ENCODE assay signal across 2 cellular contexts in the genomic region with DNA sequence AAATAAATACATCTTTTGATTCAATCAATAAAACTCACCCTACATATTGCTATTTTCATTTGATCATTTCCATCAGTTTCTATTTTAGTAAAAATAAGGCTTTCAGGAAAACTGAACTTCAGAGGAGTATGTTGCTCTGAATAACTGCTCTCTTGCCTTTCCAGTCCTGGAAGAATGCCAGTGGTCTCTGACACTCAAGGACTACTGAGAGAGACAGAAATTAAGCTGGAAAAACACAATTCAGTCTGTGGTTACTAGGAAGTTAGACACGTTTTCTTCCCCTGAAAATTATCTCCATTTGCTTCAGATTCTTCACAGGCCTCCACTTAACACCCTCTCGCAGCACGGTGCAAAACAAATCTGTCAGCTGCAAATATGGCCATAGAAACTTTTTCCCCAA.
TF ChIP-seq lines count a peak whose summit lies in the region.

No MANE protein-coding gene starts in this region.

TF ChIP-seq in SK-N-SH treated with all-trans-retinoic acid at 6 μM for 48 hours, 23 proteins besides CTCF, POLR2A, EP300 and RAD21 (continued from another document):
- TF ChIP-seq, protein P1, sequence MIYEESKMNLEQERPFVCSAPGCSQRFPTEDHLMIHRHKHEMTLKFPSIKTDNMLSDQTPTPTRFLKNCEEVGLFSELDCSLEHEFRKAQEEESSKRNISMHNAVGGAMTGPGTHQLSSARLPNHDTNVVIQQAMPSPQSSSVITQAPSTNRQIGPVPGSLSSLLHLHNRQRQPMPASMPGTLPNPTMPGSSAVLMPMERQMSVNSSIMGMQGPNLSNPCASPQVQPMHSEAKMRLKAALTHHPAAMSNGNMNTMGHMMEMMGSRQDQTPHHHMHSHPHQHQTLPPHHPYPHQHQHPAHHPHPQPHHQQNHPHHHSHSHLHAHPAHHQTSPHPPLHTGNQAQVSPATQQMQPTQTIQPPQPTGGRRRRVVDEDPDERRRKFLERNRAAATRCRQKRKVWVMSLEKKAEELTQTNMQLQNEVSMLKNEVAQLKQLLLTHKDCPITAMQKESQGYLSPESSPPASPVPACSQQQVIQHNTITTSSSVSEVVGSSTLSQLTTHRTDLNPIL (CRISPR knock-in tag; IDR thresholded peaks at IDR 0.05; ENCODE audit: low read depth) = no peak
- TF ChIP-seq GLIS3 (CRISPR knock-in tag; IDR thresholded peaks at IDR 0.05) (no peak), RARB (CRISPR knock-in tag; IDR thresholded peaks at IDR 0.05) (no peak), ZFP3 (CRISPR knock-in tag; IDR thresholded peaks at IDR 0.05) (no peak), TOX (CRISPR knock-in tag; IDR thresholded peaks at IDR 0.05; ENCODE audit: borderline replicate concordance) (no peak), BACH2 (CRISPR knock-in tag; IDR thresholded peaks at IDR 0.05; ENCODE audit: borderline replicate concordance) (no peak), CSDC2 (CRISPR knock-in tag; IDR thresholded peaks at IDR 0.05) (no peak), ZNF70 (CRISPR knock-in tag; IDR thresholded peaks at IDR 0.05) (no peak), SNAI2 (CRISPR knock-in tag; IDR thresholded peaks at IDR 0.05) (no peak), PPARA (CRISPR knock-in tag; IDR thresholded peaks at IDR 0.05; ENCODE audit: borderline replicate concordance) (no peak), ZNF8 (CRISPR knock-in tag; IDR thresholded peaks at IDR 0.05) (no peak), TCF4 (CRISPR knock-in tag; IDR thresholded peaks at IDR 0.05; ENCODE audit: borderline replicate concordance) (no peak), ESRRG (CRISPR knock-in tag; IDR thresholded peaks at IDR 0.05) (no peak), OSR1 (CRISPR knock-in tag; IDR thresholded peaks at IDR 0.05) (no peak)
- TF ChIP-seq, protein P2, sequence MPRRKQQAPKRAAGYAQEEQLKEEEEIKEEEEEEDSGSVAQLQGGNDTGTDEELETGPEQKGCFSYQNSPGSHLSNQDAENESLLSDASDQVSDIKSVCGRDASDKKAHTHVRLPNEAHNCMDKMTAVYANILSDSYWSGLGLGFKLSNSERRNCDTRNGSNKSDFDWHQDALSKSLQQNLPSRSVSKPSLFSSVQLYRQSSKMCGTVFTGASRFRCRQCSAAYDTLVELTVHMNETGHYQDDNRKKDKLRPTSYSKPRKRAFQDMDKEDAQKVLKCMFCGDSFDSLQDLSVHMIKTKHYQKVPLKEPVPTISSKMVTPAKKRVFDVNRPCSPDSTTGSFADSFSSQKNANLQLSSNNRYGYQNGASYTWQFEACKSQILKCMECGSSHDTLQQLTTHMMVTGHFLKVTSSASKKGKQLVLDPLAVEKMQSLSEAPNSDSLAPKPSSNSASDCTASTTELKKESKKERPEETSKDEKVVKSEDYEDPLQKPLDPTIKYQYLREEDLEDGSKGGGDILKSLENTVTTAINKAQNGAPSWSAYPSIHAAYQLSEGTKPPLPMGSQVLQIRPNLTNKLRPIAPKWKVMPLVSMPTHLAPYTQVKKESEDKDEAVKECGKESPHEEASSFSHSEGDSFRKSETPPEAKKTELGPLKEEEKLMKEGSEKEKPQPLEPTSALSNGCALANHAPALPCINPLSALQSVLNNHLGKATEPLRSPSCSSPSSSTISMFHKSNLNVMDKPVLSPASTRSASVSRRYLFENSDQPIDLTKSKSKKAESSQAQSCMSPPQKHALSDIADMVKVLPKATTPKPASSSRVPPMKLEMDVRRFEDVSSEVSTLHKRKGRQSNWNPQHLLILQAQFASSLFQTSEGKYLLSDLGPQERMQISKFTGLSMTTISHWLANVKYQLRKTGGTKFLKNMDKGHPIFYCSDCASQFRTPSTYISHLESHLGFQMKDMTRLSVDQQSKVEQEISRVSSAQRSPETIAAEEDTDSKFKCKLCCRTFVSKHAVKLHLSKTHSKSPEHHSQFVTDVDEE (CRISPR knock-in tag; IDR thresholded peaks at IDR 0.05) = no peak
- TF ChIP-seq, protein P3, sequence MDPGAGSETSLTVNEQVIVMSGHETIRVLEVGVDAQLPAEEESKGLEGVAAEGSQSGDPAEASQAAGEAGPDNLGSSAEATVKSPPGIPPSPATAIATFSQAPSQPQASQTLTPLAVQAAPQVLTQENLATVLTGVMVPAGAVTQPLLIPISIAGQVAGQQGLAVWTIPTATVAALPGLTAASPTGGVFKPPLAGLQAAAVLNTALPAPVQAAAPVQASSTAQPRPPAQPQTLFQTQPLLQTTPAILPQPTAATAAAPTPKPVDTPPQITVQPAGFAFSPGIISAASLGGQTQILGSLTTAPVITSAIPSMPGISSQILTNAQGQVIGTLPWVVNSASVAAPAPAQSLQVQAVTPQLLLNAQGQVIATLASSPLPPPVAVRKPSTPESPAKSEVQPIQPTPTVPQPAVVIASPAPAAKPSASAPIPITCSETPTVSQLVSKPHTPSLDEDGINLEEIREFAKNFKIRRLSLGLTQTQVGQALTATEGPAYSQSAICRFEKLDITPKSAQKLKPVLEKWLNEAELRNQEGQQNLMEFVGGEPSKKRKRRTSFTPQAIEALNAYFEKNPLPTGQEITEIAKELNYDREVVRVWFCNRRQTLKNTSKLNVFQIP (CRISPR knock-in tag; IDR thresholded peaks at IDR 0.05; ENCODE audit: borderline replicate concordance, low read depth) = no peak
TF ChIP-seq in SK-N-SH treated with all-trans-retinoic acid at 6 μM for 48 hours: peak in this region for 0.

TF ChIP-seq in SK-N-SH, 30 proteins besides CTCF, POLR2A, EP300 and RAD21 (continued from another document):
- TF ChIP-seq, protein P4, sequence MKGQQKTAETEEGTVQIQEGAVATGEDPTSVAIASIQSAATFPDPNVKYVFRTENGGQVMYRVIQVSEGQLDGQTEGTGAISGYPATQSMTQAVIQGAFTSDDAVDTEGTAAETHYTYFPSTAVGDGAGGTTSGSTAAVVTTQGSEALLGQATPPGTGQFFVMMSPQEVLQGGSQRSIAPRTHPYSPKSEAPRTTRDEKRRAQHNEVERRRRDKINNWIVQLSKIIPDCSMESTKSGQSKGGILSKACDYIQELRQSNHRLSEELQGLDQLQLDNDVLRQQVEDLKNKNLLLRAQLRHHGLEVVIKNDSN (IDR thresholded peaks at IDR 0.05; ENCODE audit: borderline replicate concordance, low read depth) = no peak
- no peak for TF ChIP-seq TEAD4 (IDR thresholded peaks at IDR 0.05; ENCODE audit: borderline replicate concordance, insufficient read depth)
- TF ChIP-seq, protein P5, sequence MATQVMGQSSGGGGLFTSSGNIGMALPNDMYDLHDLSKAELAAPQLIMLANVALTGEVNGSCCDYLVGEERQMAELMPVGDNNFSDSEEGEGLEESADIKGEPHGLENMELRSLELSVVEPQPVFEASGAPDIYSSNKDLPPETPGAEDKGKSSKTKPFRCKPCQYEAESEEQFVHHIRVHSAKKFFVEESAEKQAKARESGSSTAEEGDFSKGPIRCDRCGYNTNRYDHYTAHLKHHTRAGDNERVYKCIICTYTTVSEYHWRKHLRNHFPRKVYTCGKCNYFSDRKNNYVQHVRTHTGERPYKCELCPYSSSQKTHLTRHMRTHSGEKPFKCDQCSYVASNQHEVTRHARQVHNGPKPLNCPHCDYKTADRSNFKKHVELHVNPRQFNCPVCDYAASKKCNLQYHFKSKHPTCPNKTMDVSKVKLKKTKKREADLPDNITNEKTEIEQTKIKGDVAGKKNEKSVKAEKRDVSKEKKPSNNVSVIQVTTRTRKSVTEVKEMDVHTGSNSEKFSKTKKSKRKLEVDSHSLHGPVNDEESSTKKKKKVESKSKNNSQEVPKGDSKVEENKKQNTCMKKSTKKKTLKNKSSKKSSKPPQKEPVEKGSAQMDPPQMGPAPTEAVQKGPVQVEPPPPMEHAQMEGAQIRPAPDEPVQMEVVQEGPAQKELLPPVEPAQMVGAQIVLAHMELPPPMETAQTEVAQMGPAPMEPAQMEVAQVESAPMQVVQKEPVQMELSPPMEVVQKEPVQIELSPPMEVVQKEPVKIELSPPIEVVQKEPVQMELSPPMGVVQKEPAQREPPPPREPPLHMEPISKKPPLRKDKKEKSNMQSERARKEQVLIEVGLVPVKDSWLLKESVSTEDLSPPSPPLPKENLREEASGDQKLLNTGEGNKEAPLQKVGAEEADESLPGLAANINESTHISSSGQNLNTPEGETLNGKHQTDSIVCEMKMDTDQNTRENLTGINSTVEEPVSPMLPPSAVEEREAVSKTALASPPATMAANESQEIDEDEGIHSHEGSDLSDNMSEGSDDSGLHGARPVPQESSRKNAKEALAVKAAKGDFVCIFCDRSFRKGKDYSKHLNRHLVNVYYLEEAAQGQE (IDR thresholded peaks at IDR 0.05; ENCODE audit: low read depth, low read length) = no peak
- TF ChIP-seq TAF1 (IDR thresholded peaks at IDR 0.05; ENCODE audit: borderline replicate concordance, low read depth, low read length) = no peak
- no peak for TF ChIP-seq FOSL2 (IDR thresholded peaks at IDR 0.05; ENCODE audit: borderline replicate concordance, low read depth)
- TF ChIP-seq ELF1 (IDR thresholded peaks at IDR 0.05) = no peak
- no peak for TF ChIP-seq TCF12 (IDR thresholded peaks at IDR 0.05)
- no peak for TF ChIP-seq NFIC (IDR thresholded peaks at IDR 0.05; ENCODE audit: borderline replicate concordance)
- TF ChIP-seq, protein P6, sequence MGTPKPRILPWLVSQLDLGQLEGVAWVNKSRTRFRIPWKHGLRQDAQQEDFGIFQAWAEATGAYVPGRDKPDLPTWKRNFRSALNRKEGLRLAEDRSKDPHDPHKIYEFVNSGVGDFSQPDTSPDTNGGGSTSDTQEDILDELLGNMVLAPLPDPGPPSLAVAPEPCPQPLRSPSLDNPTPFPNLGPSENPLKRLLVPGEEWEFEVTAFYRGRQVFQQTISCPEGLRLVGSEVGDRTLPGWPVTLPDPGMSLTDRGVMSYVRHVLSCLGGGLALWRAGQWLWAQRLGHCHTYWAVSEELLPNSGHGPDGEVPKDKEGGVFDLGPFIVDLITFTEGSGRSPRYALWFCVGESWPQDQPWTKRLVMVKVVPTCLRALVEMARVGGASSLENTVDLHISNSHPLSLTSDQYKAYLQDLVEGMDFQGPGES (IDR thresholded peaks at IDR 0.05; ENCODE audit: low read depth, low read length) = no peak
- TF ChIP-seq JUND (IDR thresholded peaks at IDR 0.05) = no peak
- TF ChIP-seq EZH2phosphoT487 (IDR thresholded peaks at IDR 0.05; ENCODE audit: borderline replicate concordance, low read depth) = no peak
- TF ChIP-seq, protein P7, sequence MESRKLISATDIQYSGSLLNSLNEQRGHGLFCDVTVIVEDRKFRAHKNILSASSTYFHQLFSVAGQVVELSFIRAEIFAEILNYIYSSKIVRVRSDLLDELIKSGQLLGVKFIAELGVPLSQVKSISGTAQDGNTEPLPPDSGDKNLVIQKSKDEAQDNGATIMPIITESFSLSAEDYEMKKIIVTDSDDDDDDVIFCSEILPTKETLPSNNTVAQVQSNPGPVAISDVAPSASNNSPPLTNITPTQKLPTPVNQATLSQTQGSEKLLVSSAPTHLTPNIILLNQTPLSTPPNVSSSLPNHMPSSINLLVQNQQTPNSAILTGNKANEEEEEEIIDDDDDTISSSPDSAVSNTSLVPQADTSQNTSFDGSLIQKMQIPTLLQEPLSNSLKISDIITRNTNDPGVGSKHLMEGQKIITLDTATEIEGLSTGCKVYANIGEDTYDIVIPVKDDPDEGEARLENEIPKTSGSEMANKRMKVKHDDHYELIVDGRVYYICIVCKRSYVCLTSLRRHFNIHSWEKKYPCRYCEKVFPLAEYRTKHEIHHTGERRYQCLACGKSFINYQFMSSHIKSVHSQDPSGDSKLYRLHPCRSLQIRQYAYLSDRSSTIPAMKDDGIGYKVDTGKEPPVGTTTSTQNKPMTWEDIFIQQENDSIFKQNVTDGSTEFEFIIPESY (IDR thresholded peaks at IDR 0.05; ENCODE audit: borderline replicate concordance, low read depth) = no peak
- TF ChIP-seq RCOR1 (IDR thresholded peaks at IDR 0.05; ENCODE audit: low read length) = no peak
- no peak for TF ChIP-seq MXI1 (IDR thresholded peaks at IDR 0.05; ENCODE audit: low read depth, low read length)
- no peak for TF ChIP-seq FOXM1 (IDR thresholded peaks at IDR 0.05; ENCODE audit: low read depth)
TF ChIP-seq in SK-N-SH: peak in this region for 0.
